In the genomic region with DNA sequence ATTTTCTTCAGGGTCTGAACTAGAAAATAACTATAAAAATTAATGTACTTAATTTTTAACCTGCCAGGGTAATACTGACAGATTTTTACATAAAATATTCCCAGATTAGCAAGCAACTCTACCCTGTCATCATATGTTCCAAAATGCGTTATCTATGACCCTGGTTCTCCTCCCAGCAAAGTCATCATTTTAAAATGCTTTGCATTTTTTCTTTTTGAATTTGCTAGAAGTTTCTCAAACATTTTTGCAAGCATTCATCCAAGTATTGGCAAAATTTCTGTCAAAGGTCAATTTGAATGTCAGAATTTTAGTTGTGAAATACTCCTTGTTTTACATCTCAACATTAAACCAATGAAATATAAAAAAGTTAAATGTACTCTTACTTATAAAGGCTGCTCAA, we compare ENCODE assay signal across 8 cellular contexts.
"Had no signal": no experiment of that assay in that cellular context is flagged by ENCODE, and none has a peak within 500 bp of the region (broad histone marks: within the 10 kb centered on the region; RNA-seq: fewer than 3 reads in every experiment).

No MANE protein-coding gene starts in this region.

- H3K9me3 ChIP-seq: HAP-1 had no signal

- DNase-seq: H7, HFFc6, IMR-90, KG1 had no signal

- H3K36me3 ChIP-seq: HAP-1 had no signal

- H3K4me1 ChIP-seq: HAP-1 had no signal

- ATAC-seq: GM23338, HCT116, K562 had no signal

- H3K4me3 ChIP-seq: GM23338, HAP-1, K562 had no signal
